8 cellular contexts compared by ENCODE assay signal in genomic region chr7:123494193-123494796, GRCh38. TPM values are rescaled to one million over a fixed set of nuclear protein-coding genes. Genes with fewer than 3 reads are reported as not detected.
DNase-seq lines count a peak whose midpoint lies in the region; ATAC-seq, FAIRE-seq and TF ChIP-seq lines count a peak whose summit lies in the region.

No MANE protein-coding gene starts in this region.

- no peaks in the 10 kb centered on the region for H3K27me3 Mint-ChIP-seq in endodermal cell (ENCODE audit: insufficient read depth)

- H3K4me3 Mint-ChIP-seq in endodermal cell = no peak overlapping the region

- no peak overlapping the region for H3K4me3 ChIP-seq in endodermal cell (ENCODE audit: low read length)

- H3K36me3 Mint-ChIP-seq in endodermal cell (ENCODE audit: low read depth) = no peaks in the 10 kb centered on the region

- FAIRE-seq in H54 (lab: Jason Lieb, UNC) = no peak

- DNase-seq in NCI-H2107 treated with DMSO at 0.1 percent for 48 hours (lab: John Stamatoyannopoulos, UW; ENCODE audit: unreplicated experiment) (peak; percentile 28), NCI-H2107 (lab: John Stamatoyannopoulos, UW) (no peak), LoVo (ENCODE audit: low spot score) (peak; percentile 65), SKM-1 treated with dmso at 0.1 percent for 144 hours (lab: John Stamatoyannopoulos, UW; ENCODE audit: unreplicated experiment) (peak; percentile 52), endodermal cell (no peak), non-pigmented ciliary epithelial cell (ENCODE audit: low read depth) (peak; percentile 3), H54 (ENCODE audit: insufficient read length, low spot score) (no peak)

- ATAC-seq in GM21423 (IDR thresholded peaks at IDR 0.05; ENCODE audit: unreplicated experiment) = peak; percentile 68

- H3K27me3 ChIP-seq in endodermal cell (ENCODE audit: control insufficient read depth, insufficient read depth, low read length, poor library complexity, severe bottlenecking) = no peaks in the 10 kb centered on the region

- H3K36me3 ChIP-seq in endodermal cell (ENCODE audit: control insufficient read depth, insufficient read depth, low read length) = no peaks in the 10 kb centered on the region

- no peak for TF ChIP-seq POLR2A in H54 (IDR thresholded peaks at IDR 0.05; ENCODE audit: low read depth, low read length)

- no peaks in the 10 kb centered on the region for H3K4me1 Mint-ChIP-seq in endodermal cell

- WGBS in endodermal cell (ENCODE audit: insufficient coverage in 1 of 2, insufficient read length in 1 of 2), 2 experiments = 67% methylated on average over 1 of the region's 3 CpGs; no CpG with 5 or more reads in 1 of the 2 experiments

- peak; percentile 91 for TF ChIP-seq CTCF in endodermal cell (conservative IDR thresholded peaks at IDR 0.05)

- no peaks in the 10 kb centered on the region for H3K9me3 ChIP-seq in endodermal cell (ENCODE audit: control insufficient read depth, low read length)

- H3K27ac Mint-ChIP-seq in endodermal cell = no peak overlapping the region

- no peaks in the 10 kb centered on the region for H3K4me1 ChIP-seq in endodermal cell (ENCODE audit: control insufficient read depth, insufficient read depth, low read length)

- no peaks in the 10 kb centered on the region for H3K9me3 Mint-ChIP-seq in endodermal cell

- H3K27ac ChIP-seq in endodermal cell (ENCODE audit: low read depth, low read length) = no peak overlapping the region

- H3K9ac ChIP-seq in endodermal cell (ENCODE audit: extremely low read depth, low read length, poor library complexity, severe bottlenecking) = no peak overlapping the region

RNA-seq across cellular contexts. Expression of gene IQUB, which starts 40.1 kb away (rescaled TPM):
- 1 to 10 TPM in 1 of 2 donors, under 1 TPM in 1; 0.88 to 2.1 TPM for total RNA-seq in endodermal cell
- polyA plus RNA-seq in endodermal cell (2013, experiment 1 of 2) = 1.2 TPM
- polyA plus RNA-seq in endodermal cell (2013, experiment 2 of 2) = 1.6 TPM

Comparison
In these comparisons a context has a peak if more than half of its experiments do, and no peak if none do; other contexts are left out.
1. DNase-seq: peak in NCI-H2107 treated with DMSO at 0.1 percent for 48 hours (single experiment), LoVo (single experiment), SKM-1 treated with dmso at 0.1 percent for 144 hours (single experiment) and non-pigmented ciliary epithelial cell (single experiment); none in NCI-H2107 (single experiment), endodermal cell (single experiment) and H54 (single experiment).